In genomic region chr10:59873924-59874323, GRCh38 we compare ENCODE assay signal across 1 cellular context.
TF ChIP-seq lines count a peak whose summit lies in the region.

No MANE protein-coding gene starts in this region.

TF ChIP-seq in K562, 482 proteins besides CTCF, POLR2A, EP300 and RAD21:
- TF ChIP-seq, protein P1, sequence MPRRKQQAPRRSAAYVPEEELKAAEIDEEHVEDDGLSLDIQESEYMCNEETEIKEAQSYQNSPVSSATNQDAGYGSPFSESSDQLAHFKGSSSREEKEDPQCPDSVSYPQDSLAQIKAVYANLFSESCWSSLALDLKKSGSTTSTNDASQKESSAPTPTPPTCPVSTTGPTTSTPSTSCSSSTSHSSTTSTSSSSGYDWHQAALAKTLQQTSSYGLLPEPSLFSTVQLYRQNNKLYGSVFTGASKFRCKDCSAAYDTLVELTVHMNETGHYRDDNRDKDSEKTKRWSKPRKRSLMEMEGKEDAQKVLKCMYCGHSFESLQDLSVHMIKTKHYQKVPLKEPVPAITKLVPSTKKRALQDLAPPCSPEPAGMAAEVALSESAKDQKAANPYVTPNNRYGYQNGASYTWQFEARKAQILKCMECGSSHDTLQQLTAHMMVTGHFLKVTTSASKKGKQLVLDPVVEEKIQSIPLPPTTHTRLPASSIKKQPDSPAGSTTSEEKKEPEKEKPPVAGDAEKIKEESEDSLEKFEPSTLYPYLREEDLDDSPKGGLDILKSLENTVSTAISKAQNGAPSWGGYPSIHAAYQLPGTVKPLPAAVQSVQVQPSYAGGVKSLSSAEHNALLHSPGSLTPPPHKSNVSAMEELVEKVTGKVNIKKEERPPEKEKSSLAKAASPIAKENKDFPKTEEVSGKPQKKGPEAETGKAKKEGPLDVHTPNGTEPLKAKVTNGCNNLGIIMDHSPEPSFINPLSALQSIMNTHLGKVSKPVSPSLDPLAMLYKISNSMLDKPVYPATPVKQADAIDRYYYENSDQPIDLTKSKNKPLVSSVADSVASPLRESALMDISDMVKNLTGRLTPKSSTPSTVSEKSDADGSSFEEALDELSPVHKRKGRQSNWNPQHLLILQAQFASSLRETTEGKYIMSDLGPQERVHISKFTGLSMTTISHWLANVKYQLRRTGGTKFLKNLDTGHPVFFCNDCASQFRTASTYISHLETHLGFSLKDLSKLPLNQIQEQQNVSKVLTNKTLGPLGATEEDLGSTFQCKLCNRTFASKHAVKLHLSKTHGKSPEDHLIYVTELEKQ (CRISPR knock-in tag; IDR thresholded peaks at IDR 0.05) = no peak
- TF ChIP-seq CBX3 (IDR thresholded peaks at IDR 0.05; ENCODE audit: borderline replicate concordance in 1 of 2, low read length in 2 of 2) (no peak), DEAF1 (CRISPR knock-in tag; IDR thresholded peaks at IDR 0.05) (no peak), ZNF197 (CRISPR knock-in tag; IDR thresholded peaks at IDR 0.05; ENCODE audit: low read depth) (no peak), NFATC3 (IDR thresholded peaks at IDR 0.05) (no peak), HEY1 (CRISPR knock-in tag; IDR thresholded peaks at IDR 0.05; ENCODE audit: borderline replicate concordance) (no peak), SRSF1 (IDR thresholded peaks at IDR 0.05; ENCODE audit: low read depth, low read length) (no peak), MTA1 (IDR thresholded peaks at IDR 0.05; ENCODE audit: borderline replicate concordance) (no peak), GABPA (tag; conservative IDR thresholded peaks at IDR 0.05; ENCODE audit: low read depth) (no peak), RBM39 (optimal IDR thresholded peaks at IDR 0.05; ENCODE audit: low read depth, low read length) (no peak), SAFB2 (IDR thresholded peaks at IDR 0.05; ENCODE audit: borderline replicate concordance, low read depth, low read length, severe bottlenecking) (no peak), KDM4B (IDR thresholded peaks at IDR 0.05; ENCODE audit: borderline replicate concordance in 2 of 2, low read depth in 1 of 2) (no peak), ZNF3 (CRISPR knock-in tag; IDR thresholded peaks at IDR 0.05) (no peak), SP1 (CRISPR knock-in tag; IDR thresholded peaks at IDR 0.05) (no peak), PTTG1 (tag; IDR thresholded peaks at IDR 0.05; ENCODE audit: low read depth) (no peak), ZNF224 (CRISPR knock-in tag; IDR thresholded peaks at IDR 0.05) (no peak)
- TF ChIP-seq, protein P2, sequence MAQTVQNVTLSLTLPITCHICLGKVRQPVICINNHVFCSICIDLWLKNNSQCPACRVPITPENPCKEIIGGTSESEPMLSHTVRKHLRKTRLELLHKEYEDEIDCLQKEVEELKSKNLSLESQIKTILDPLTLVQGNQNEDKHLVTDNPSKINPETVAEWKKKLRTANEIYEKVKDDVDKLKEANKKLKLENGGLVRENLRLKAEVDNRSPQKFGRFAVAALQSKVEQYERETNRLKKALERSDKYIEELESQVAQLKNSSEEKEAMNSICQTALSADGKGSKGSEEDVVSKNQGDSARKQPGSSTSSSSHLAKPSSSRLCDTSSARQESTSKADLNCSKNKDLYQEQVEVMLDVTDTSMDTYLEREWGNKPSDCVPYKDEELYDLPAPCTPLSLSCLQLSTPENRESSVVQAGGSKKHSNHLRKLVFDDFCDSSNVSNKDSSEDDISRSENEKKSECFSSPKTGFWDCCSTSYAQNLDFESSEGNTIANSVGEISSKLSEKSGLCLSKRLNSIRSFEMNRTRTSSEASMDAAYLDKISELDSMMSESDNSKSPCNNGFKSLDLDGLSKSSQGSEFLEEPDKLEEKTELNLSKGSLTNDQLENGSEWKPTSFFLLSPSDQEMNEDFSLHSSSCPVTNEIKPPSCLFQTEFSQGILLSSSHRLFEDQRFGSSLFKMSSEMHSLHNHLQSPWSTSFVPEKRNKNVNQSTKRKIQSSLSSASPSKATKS (CRISPR knock-in tag; IDR thresholded peaks at IDR 0.05) = no peak
- TF ChIP-seq, protein P3, sequence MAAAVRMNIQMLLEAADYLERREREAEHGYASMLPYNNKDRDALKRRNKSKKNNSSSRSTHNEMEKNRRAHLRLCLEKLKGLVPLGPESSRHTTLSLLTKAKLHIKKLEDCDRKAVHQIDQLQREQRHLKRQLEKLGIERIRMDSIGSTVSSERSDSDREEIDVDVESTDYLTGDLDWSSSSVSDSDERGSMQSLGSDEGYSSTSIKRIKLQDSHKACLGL (CRISPR knock-in tag; IDR thresholded peaks at IDR 0.05; ENCODE audit: borderline replicate concordance, poor library complexity, severe bottlenecking) = no peak
- TF ChIP-seq, protein P4, sequence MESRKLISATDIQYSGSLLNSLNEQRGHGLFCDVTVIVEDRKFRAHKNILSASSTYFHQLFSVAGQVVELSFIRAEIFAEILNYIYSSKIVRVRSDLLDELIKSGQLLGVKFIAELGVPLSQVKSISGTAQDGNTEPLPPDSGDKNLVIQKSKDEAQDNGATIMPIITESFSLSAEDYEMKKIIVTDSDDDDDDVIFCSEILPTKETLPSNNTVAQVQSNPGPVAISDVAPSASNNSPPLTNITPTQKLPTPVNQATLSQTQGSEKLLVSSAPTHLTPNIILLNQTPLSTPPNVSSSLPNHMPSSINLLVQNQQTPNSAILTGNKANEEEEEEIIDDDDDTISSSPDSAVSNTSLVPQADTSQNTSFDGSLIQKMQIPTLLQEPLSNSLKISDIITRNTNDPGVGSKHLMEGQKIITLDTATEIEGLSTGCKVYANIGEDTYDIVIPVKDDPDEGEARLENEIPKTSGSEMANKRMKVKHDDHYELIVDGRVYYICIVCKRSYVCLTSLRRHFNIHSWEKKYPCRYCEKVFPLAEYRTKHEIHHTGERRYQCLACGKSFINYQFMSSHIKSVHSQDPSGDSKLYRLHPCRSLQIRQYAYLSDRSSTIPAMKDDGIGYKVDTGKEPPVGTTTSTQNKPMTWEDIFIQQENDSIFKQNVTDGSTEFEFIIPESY (CRISPR knock-in tag; IDR thresholded peaks at IDR 0.05) = no peak
TF ChIP-seq in K562: peak in this region for 0.
